In genomic region chr12:131857908-131858850, GRCh38 we compare ENCODE assay signal across 1 cellular context.
TF ChIP-seq lines count a peak whose summit lies in the region.

No MANE protein-coding gene starts in this region.

TF ChIP-seq in H1, 55 proteins besides CTCF, POLR2A, EP300 and RAD21:
- no peak for TF ChIP-seq HDAC2 (IDR thresholded peaks at IDR 0.05; ENCODE audit: borderline replicate concordance in 1 of 2, low read depth in 2 of 2, low read length in 2 of 2)
